ENCODE assay signal across 12 cellular contexts in genomic region chr5:43772601-43773031, GRCh38.
DNase-seq lines count a peak whose midpoint lies in the region; TF ChIP-seq lines count a peak whose summit lies in the region.
"Had no signal": no experiment of that assay in that cellular context is flagged by ENCODE, and none has a peak within 500 bp of the region (broad histone marks: within the 10 kb centered on the region; RNA-seq: fewer than 3 reads in every experiment).

No MANE protein-coding gene starts in this region.

- intact Hi-C loops in activated naive CD4-positive, alpha-beta T cell treated with anti-CD3 and anti-CD28 coated beads for 36 hours (cut with micrococcal nuclease): loop anchor here (1.0 to 10.0 kb wide), 5 partner anchors 168 to 708 kb away; partner anchors contain the start of genes NIM1K and PAIP1

- peaks cover 21% of the 10 kb centered on the region for H3K4me1 Mint-ChIP-seq in activated naive CD4-positive, alpha-beta T cell treated with anti-CD3 and anti-CD28 coated beads for 36 hours (ENCODE audit: low read depth)
- peaks cover 37% of the 10 kb centered on the region for H3K4me1 Mint-ChIP-seq in chondrocyte (ENCODE audit: low read depth)
- H3K4me1 Mint-ChIP-seq: CD4-positive, CD25-positive, alpha-beta regulatory T cell had no signal

- H3K27me3 Mint-ChIP-seq in activated naive CD4-positive, alpha-beta T cell treated with anti-CD3 and anti-CD28 coated beads for 36 hours (ENCODE audit: low read depth): no peaks in the 10 kb centered on the region
- H3K27me3 Mint-ChIP-seq in chondrocyte (ENCODE audit: low read depth): no peaks in the 10 kb centered on the region
- H3K27me3 Mint-ChIP-seq: CD4-positive, CD25-positive, alpha-beta regulatory T cell had no signal

- no peaks in the 10 kb centered on the region for H3K9me3 Mint-ChIP-seq in activated naive CD4-positive, alpha-beta T cell treated with anti-CD3 and anti-CD28 coated beads for 36 hours
- peaks cover 10% of the 10 kb centered on the region for H3K9me3 Mint-ChIP-seq in chondrocyte (ENCODE audit: low read depth)
- H3K9me3 Mint-ChIP-seq: T-cell had no signal

- H3K4me2 ChIP-seq in skeletal muscle satellite cell (ENCODE audit: low read length): no peak overlapping the region

- no peaks in the 10 kb centered on the region for H3K9me3 ChIP-seq in skeletal muscle satellite cell (replicated peaks; ENCODE audit: low read length)
- H3K9me3 ChIP-seq: right lobe of liver had no signal

- H3K36me3 ChIP-seq in skeletal muscle satellite cell (ENCODE audit: insufficient read depth, low read length): no peaks in the 10 kb centered on the region
- H3K36me3 ChIP-seq: right lobe of liver had no signal

- CTCF ChIA-PET in activated naive CD4-positive, alpha-beta T cell treated with anti-CD3 and anti-CD28 coated beads for 36 hours (lab: Charles Lee): no interaction called here

- peaks cover 1% of the 10 kb centered on the region for H3K36me3 Mint-ChIP-seq in activated naive CD4-positive, alpha-beta T cell treated with anti-CD3 and anti-CD28 coated beads for 36 hours (ENCODE audit: low read depth)
- H3K36me3 Mint-ChIP-seq in chondrocyte (ENCODE audit: low read depth): peaks cover 5% of the 10 kb centered on the region
- H3K36me3 Mint-ChIP-seq: CD4-positive, CD25-positive, alpha-beta regulatory T cell; T-cell had no signal

- no peak overlapping the region for H3K27ac ChIP-seq in caudate nucleus (ENCODE audit: low read depth, low read length)
- H3K27ac ChIP-seq: right lobe of liver had no signal

- H3K27ac Mint-ChIP-seq in activated naive CD4-positive, alpha-beta T cell treated with anti-CD3 and anti-CD28 coated beads for 36 hours: peak overlapping the region; percentile 82
- H3K27ac Mint-ChIP-seq in chondrocyte (ENCODE audit: unreplicated experiment): peak overlapping the region; percentile 94
- H3K27ac Mint-ChIP-seq: CD4-positive, CD25-positive, alpha-beta regulatory T cell; T-cell had no signal

- peaks cover 22% of the 10 kb centered on the region for H3K4me1 ChIP-seq in skeletal muscle satellite cell (ENCODE audit: control insufficient read depth, insufficient read depth, low read length)
- H3K4me1 ChIP-seq: right lobe of liver had no signal

- no peak for TF ChIP-seq CTCF in chondrocyte (IDR thresholded peaks at IDR 0.05)

- H3K9ac ChIP-seq in skeletal muscle satellite cell (ENCODE audit: low read depth, low read length): peak overlapping the region; percentile 50

- no peak for DNase-seq in activated naive CD4-positive, alpha-beta T cell treated with anti-CD3 and anti-CD28 coated beads for 36 hours
- DNase-seq in activated naive CD4-positive, alpha-beta T cell treated with Interleukin-2 at 50 U/mL for 16 hours: no peak
- DNase-seq in NCI-H446 treated with DMSO at 0.1 percent for 48 hours (lab: John Stamatoyannopoulos, UW): peak; percentile 37
- no peak for DNase-seq in chondrocyte (ENCODE audit: low spot score)
- DNase-seq in epidermal melanocyte (ENCODE audit: insufficient read length, low spot score): no peak
- no peak for DNase-seq in germinal center (ENCODE audit: low spot score)
- DNase-seq in caudate nucleus (lab: John Stamatoyannopoulos, UW): no peak
- DNase-seq: activated effector memory CD4-positive, alpha-beta T cell treated with anti-CD3 and anti-CD28 coated beads, Interleukin-2, amount 50 U/mL, for 16 hours; right lobe of liver; T-cell had no signal

- H3K4me3 Mint-ChIP-seq in activated naive CD4-positive, alpha-beta T cell treated with anti-CD3 and anti-CD28 coated beads for 36 hours: no peak overlapping the region
- no peak overlapping the region for H3K4me3 Mint-ChIP-seq in chondrocyte (ENCODE audit: unreplicated experiment)
- H3K4me3 Mint-ChIP-seq: CD4-positive, CD25-positive, alpha-beta regulatory T cell; T-cell had no signal

- H3K4me3 ChIP-seq in skeletal muscle satellite cell (ENCODE audit: low read length): no peak overlapping the region
- H3K4me3 ChIP-seq: right lobe of liver had no signal

- H3K27me3 ChIP-seq in skeletal muscle satellite cell (ENCODE audit: control insufficient read depth, insufficient read depth, low read length): no peaks in the 10 kb centered on the region
- H3K27me3 ChIP-seq: right lobe of liver had no signal
